ENCODE assay signal across 8 cellular contexts in the genomic region with DNA sequence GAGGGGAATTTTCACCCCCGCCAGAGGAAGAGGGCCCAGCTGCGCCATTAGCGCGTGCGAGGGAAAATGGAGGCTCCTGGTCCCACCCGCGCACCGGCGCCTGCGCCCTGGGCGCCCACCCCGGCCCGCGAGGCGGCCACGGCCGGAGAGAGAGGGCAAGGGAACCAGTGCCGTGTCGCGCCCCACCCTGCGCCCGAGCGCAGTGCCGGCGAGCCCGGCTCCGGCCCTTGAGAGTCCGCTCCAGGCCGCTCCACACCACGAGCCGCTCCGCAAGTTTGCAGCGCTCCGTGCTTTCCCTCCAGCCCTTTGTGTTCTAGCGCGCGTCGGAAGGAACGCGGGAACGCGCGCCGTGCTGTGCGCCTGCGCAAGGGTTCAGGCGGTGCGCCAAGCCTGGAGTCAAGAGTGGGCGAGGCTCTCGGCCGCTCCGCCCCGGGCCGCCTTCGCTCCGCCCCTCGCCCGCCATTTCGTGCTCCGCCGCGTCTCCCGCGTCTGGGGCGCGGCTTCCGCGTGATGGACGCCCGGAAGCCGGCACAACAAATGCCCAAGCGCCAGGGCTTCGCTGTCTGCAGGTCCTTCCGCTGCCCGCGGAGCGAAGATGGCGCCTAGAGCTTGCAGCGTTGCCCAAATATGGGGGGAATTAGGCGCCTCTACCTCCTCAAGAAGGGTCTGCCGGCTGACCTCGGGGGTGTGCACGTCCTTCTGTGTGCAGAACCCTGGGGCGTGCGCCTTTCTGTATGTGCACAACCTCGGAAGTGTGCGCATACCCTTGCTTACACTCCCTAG. TPM values are rescaled to one million over a fixed set of nuclear protein-coding genes. Genes with fewer than 3 reads are reported as not detected.
DNase-seq lines count a peak whose midpoint lies in the region; ATAC-seq and TF ChIP-seq lines count a peak whose summit lies in the region.

No MANE protein-coding gene starts in this region.

- peak; percentile 54 for ATAC-seq in GM18858 (IDR thresholded peaks at IDR 0.05; ENCODE audit: unreplicated experiment)
- ATAC-seq in HG03066 (IDR thresholded peaks at IDR 0.05; ENCODE audit: low read depth, unreplicated experiment): peak; percentile 52

- H3K4me3 Mint-ChIP-seq in endodermal cell: peak overlapping the region; percentile 46

- H3K4me1 ChIP-seq in A673 (ENCODE audit: insufficient read depth, low read length, poor library complexity, severe bottlenecking) (peaks cover 7% of the 10 kb centered on the region), endodermal cell (ENCODE audit: control insufficient read depth, insufficient read depth, low read length) (no peaks in the 10 kb centered on the region), mesodermal cell (ENCODE audit: control insufficient read depth, insufficient read depth, low read length, poor library complexity, severe bottlenecking) (peaks cover 23% of the 10 kb centered on the region)

- no peaks in the 10 kb centered on the region for H3K9me3 ChIP-seq in A673 (ENCODE audit: low read depth, low read length, poor library complexity, severe bottlenecking)
- no peaks in the 10 kb centered on the region for H3K9me3 ChIP-seq in endodermal cell (ENCODE audit: control insufficient read depth, low read length)
- peaks cover 8% of the 10 kb centered on the region for H3K9me3 ChIP-seq in mesodermal cell (ENCODE audit: control insufficient read depth, low read length)

- H3K36me3 Mint-ChIP-seq in endodermal cell (ENCODE audit: low read depth): no peaks in the 10 kb centered on the region

- 12 to 37% methylated on average over 43 to 87 of the region's 87 CpGs for WGBS in endodermal cell (ENCODE audit: insufficient coverage in 1 of 2, insufficient read length in 1 of 2), 2 experiments
- WGBS in mesodermal cell (ENCODE audit: insufficient coverage in 2 of 2), 2 experiments: 22 to 27% methylated on average over 69 to 84 of the region's 87 CpGs

- H3K27me3 Mint-ChIP-seq in endodermal cell (ENCODE audit: insufficient read depth): peaks cover 9% of the 10 kb centered on the region

- DNase-seq in A673 (ENCODE audit: low spot score) (peak; percentile 92), NCI-H774 (lab: John Stamatoyannopoulos, UW) (peak; percentile 96), endodermal cell (peak; percentile 99)
- DNase-seq in activated CD8-positive, alpha-beta memory T cell treated with anti-CD3 and anti-CD28 coated beads, Interleukin-2, amount 50 U/mL, for 24 hours (ENCODE audit: extremely low read depth): peak; percentile 83
- DNase-seq in stimulated activated CD8-positive, alpha-beta memory T cell treated with anti-CD3 and anti-CD28 coated beads, Interleukin-15, amount 100 ng/mL, for 1 hour (ENCODE audit: low read depth): peak; percentile 86

- no TSS peak for BruUV-seq in A673 (replicated peaks; lab: Mats Ljungman, UMichigan)

- H3K27ac ChIP-seq in A673 (ENCODE audit: low read depth, low read length, poor library complexity, severe bottlenecking) (peak overlapping the region; percentile 63), endodermal cell (ENCODE audit: low read depth, low read length) (peak overlapping the region; percentile 49), mesodermal cell (ENCODE audit: low read depth, low read length, severe bottlenecking) (peak overlapping the region; percentile 59)

- peak overlapping the region; percentile 80 for H3K27ac Mint-ChIP-seq in endodermal cell

- POLR2A ChIA-PET in A673 (lab: Charles Lee; ENCODE audit: low non-redundant PET): no interaction called here

- TF ChIP-seq CTCF in A673 (conservative IDR thresholded peaks at IDR 0.05; ENCODE audit: low read depth, low read length) (no peak), endodermal cell (conservative IDR thresholded peaks at IDR 0.05) (no peak)

- peaks cover 5% of the 10 kb centered on the region for H3K9me3 Mint-ChIP-seq in endodermal cell

- H3K36me3 ChIP-seq in A673 (ENCODE audit: insufficient read depth, low read length, poor library complexity, severe bottlenecking): no peaks in the 10 kb centered on the region
- no peaks in the 10 kb centered on the region for H3K36me3 ChIP-seq in endodermal cell (ENCODE audit: control insufficient read depth, insufficient read depth, low read length)
- H3K36me3 ChIP-seq in mesodermal cell (ENCODE audit: control insufficient read depth, insufficient read depth, low read length): no peaks in the 10 kb centered on the region

- peaks cover 8% of the 10 kb centered on the region for H3K4me1 Mint-ChIP-seq in endodermal cell

- H3K9ac ChIP-seq in endodermal cell (ENCODE audit: extremely low read depth, low read length, poor library complexity, severe bottlenecking): peak overlapping the region; percentile 68

- H3K27me3 ChIP-seq in A673 (replicated peaks; ENCODE audit: insufficient read depth, low read depth, low read length, poor library complexity) (no peaks in the 10 kb centered on the region), endodermal cell (ENCODE audit: control insufficient read depth, insufficient read depth, low read length, poor library complexity, severe bottlenecking) (no peaks in the 10 kb centered on the region)

- H3K4me3 ChIP-seq in A673 (ENCODE audit: low read depth, low read length, poor library complexity, severe bottlenecking): peak overlapping the region; percentile 25
- H3K4me3 ChIP-seq in endodermal cell (ENCODE audit: low read length): peak overlapping the region; percentile 79
- peak overlapping the region; percentile 11 for H3K4me3 ChIP-seq in mesodermal cell (ENCODE audit: extremely low read depth, insufficient read depth, low read length, poor library complexity, severe bottlenecking)

- CTCF ChIA-PET in A673 (lab: Charles Lee): no interaction called here

- intact Hi-C loops in A673 (cut with micrococcal nuclease; ENCODE audit: unreplicated experiment): loop anchor here (1.0 kb wide), 1 partner anchor 45 kb away; no protein-coding TSS in a partner anchor

RNA-seq across cellular contexts. Expression of a gene that starts 46.1 kb away (rescaled TPM):
- total RNA-seq in A673 (2021): 1,708 and 1,722 TPM in 2 replicates
- total RNA-seq in endodermal cell: 1,000 to 10,000 TPM; 1,233 to 1,450 TPM
- polyA plus RNA-seq in endodermal cell (2013, experiment 1 of 2): 1,679 TPM
- 1,712 TPM for polyA plus RNA-seq in endodermal cell (2013, experiment 2 of 2)
- 986 TPM for polyA plus RNA-seq in mesodermal cell (2013, experiment 1 of 2)
- 1,146 TPM for polyA plus RNA-seq in mesodermal cell (2013, experiment 2 of 2)

Comparison
In these comparisons a context has a peak if more than half of its experiments do, and no peak if none do; other contexts are left out.
1. Peak in every context shown above with its lines: DNase-seq, ATAC-seq, H3K4me3 ChIP-seq and H3K27ac ChIP-seq.
2. H3K4me3 ChIP-seq: peak in every context shown above with its lines; median percentile 79 in endodermal cell; 25 in A673; 11 in mesodermal cell.